16 cellular contexts compared by ENCODE assay signal in the genomic region with DNA sequence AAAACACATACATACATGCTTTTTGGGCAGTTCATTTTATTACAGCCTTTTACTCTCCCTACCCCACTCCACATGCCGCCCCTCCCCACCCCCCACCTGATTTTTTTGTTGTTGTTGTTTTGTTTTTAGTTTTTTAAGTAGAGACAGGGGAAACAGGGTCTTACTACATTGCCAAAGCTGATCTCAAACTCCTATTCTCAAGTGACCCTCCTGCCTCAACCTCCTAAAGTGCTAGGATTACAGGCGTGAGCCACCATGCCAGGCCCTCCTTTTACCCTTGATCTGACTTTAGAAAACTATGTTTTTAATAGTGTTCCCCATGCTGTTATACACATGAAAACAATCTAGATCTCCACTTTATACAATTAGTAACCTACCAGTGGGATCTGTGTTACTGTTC. TPM values are rescaled to one million over a fixed set of nuclear protein-coding genes. Genes with fewer than 3 reads are reported as not detected.
DNase-seq lines count a peak whose midpoint lies in the region; ATAC-seq, FAIRE-seq and TF ChIP-seq lines count a peak whose summit lies in the region.
"Had no signal": no experiment of that assay in that cellular context is flagged by ENCODE, and none has a peak within 500 bp of the region (broad histone marks: within the 10 kb centered on the region; RNA-seq: fewer than 3 reads in every experiment).

No MANE protein-coding gene starts in this region.

- no peaks in the 10 kb centered on the region for H3K4me1 ChIP-seq in HepG2 (ENCODE audit: insufficient read depth, low read length)
- H3K4me1 ChIP-seq in right lobe of liver, result peaks cover 0 to 5% (median 0%) of the 10 kb centered on the region in 4 donors

- peaks cover 48% of the 10 kb centered on the region for H3K36me3 Mint-ChIP-seq in activated CD4-positive, alpha-beta T cell treated with anti-CD3 and anti-CD28 coated beads, Interleukin-2, amount 10 ng/mL, durations not matched to agents 24 days and 14 days (ENCODE audit: low read depth)
- H3K36me3 Mint-ChIP-seq in T-cell, result peaks cover 29% of the 10 kb centered on the region
- H3K36me3 Mint-ChIP-seq in effector memory CD8-positive, alpha-beta T cell (ENCODE audit: insufficient read depth), result peaks cover 87% of the 10 kb centered on the region

- H3K36me3 ChIP-seq in HepG2 (replicated peaks in 1 of 2; ENCODE audit: control insufficient read depth in 1 of 2, insufficient read depth in 2 of 2, low read length in 2 of 2) (peaks cover 6 to 52% of the 10 kb centered on the region in 2 experiments), right lobe of liver (peaks cover 6 to 44% (median 23%) of the 10 kb centered on the region in 4 donors)

- TF ChIP-seq EP300 in HepG2 (IDR thresholded peaks at IDR 0.05; ENCODE audit: low read depth in 2 of 2, low read length in 2 of 2) (no peak), HepG2 (CRISPR knock-in tag; IDR thresholded peaks at IDR 0.05; ENCODE audit: borderline replicate concordance) (no peak)

- H3K9ac ChIP-seq in HepG2 (ENCODE audit: insufficient read depth, low read depth, low read length), result no peak overlapping the region
- H3K9ac ChIP-seq: BLaER1 had no signal

- no peaks in the 10 kb centered on the region for H3K9me3 ChIP-seq in HepG2 (ENCODE audit: low read length)
- no peaks in the 10 kb centered on the region for H3K9me3 ChIP-seq in right lobe of liver
- H3K9me3 ChIP-seq: BLaER1 had no signal

- peak overlapping the region; percentile 29 for H3K27ac Mint-ChIP-seq in activated CD4-positive, alpha-beta T cell treated with anti-CD3 and anti-CD28 coated beads, Interleukin-2, amount 10 ng/mL, durations not matched to agents 24 days and 14 days
- peak overlapping the region; percentile 47 to 50 for H3K27ac Mint-ChIP-seq in T-cell
- peak overlapping the region; percentile 41 to 51 for H3K27ac Mint-ChIP-seq in effector memory CD8-positive, alpha-beta T cell
- H3K27ac Mint-ChIP-seq: GM23338 had no signal

- WGBS in HepG2 (ENCODE audit: low lambda C conversion rate), result 97% methylated on average over 2 of the region's 2 CpGs
- WGBS in right lobe of liver (ENCODE audit: insufficient coverage, low coverage, low lambda C conversion rate, missing lambda C conversion rate), result 90% methylated on average over 2 of the region's 2 CpGs

- H3K79me2 ChIP-seq in HepG2 (ENCODE audit: insufficient read depth, low read length), result peaks cover 5% of the 10 kb centered on the region

- TF ChIP-seq CTCF in HepG2 (CRISPR knock-in tag; IDR thresholded peaks at IDR 0.05) (no peak), right lobe of liver (IDR thresholded peaks at IDR 0.05) (no peak), GM10248 (IDR thresholded peaks at IDR 0.05; ENCODE audit: control extremely low read depth, extremely low read depth, low read depth, missing control alignments) (no peak)

- peaks cover 1% of the 10 kb centered on the region for H3K4me1 Mint-ChIP-seq in activated CD4-positive, alpha-beta T cell treated with anti-CD3 and anti-CD28 coated beads, Interleukin-2, amount 10 ng/mL, durations not matched to agents 24 days and 14 days
- H3K4me1 Mint-ChIP-seq in T-cell, result peaks cover 5 to 12% (median 7%) of the 10 kb centered on the region in 3 donors
- H3K4me1 Mint-ChIP-seq in effector memory CD8-positive, alpha-beta T cell (ENCODE audit: low read depth in 2 of 2), result peaks cover 0 to 12% of the 10 kb centered on the region in 2 donors
- H3K4me1 Mint-ChIP-seq: GM23338 had no signal

- no TSS peak for BruUV-seq in HepG2 (replicated peaks; lab: Mats Ljungman, UMichigan)

- H4K20me1 ChIP-seq in HepG2 (ENCODE audit: insufficient read depth, low read length), result peaks cover 18% of the 10 kb centered on the region; the same call in 1 of the 2 replicates

- H2AFZ ChIP-seq in HepG2 (ENCODE audit: low read length), result no peak overlapping the region
- H2AFZ ChIP-seq: GM23338 had no signal

- in situ Hi-C loops in HepG2 (cut with HindIII; ENCODE audit: extremely low pct_ligation_motif_present, low pct_unique_long_range_greater_than_20kb), result no loop called here

- no peak overlapping the region for H3K27ac ChIP-seq in HepG2 (ENCODE audit: extremely low read length, insufficient read depth, low read length)
- no peak overlapping the region for H3K27ac ChIP-seq in right lobe of liver
- H3K27ac ChIP-seq: BLaER1 had no signal

- TF ChIP-seq POLR2A in HepG2 (IDR thresholded peaks at IDR 0.05; ENCODE audit: insufficient read depth in 1 of 2, low read depth in 2 of 2, low read length in 2 of 2) (no peak), right lobe of liver (IDR thresholded peaks at IDR 0.05) (no peak)

- FAIRE-seq in HepG2 (lab: Jason Lieb, UNC), result no peak
- FAIRE-seq: GM12891 had no signal

- no peak for DNase-seq in activated CD4-positive, alpha-beta T cell treated with anti-CD3 and anti-CD28 coated beads, Interleukin-2, amount 10 ng/mL, durations not matched to agents 24 days and 14 days
- DNase-seq in activated CD4-positive, alpha-beta T cell treated with anti-CD3 and anti-CD28 coated beads, Interleukin-2, amount 50 U/mL, for 4 hours, result no peak
- DNase-seq in HepG2 (ENCODE audit: low spot score), result no peak
- DNase-seq in right lobe of liver, result no peak
- no peak for DNase-seq in T-cell
- no peak for DNase-seq in effector memory CD8-positive, alpha-beta T cell
- DNase-seq in GM10248 (ENCODE audit: extremely low spot score), result no peak
- DNase-seq in Right ventricle myocardium superior, result no peak
- DNase-seq: 8988T, AML-193, DMS79, H7 had no signal

- POLR2A ChIA-PET in HepG2 (lab: Yijun Ruan, JAX), result interaction anchor here (0.7 to 1.1 kb wide), 2 partner anchors 16 to 177 kb away, joined by 3 to 4 read pairs; no protein-coding TSS in a partner anchor
- POLR2A ChIA-PET in T-cell (lab: Charles Lee), result interaction anchor here in 1 of 2 donors (0.6 kb wide), 1 partner anchor 11 kb away, joined by 5 read pairs; no protein-coding TSS in a partner anchor
- POLR2A ChIA-PET in GM10248 (lab: Yijun Ruan, JAX), result no interaction called here

- H3K4me3 Mint-ChIP-seq in activated CD4-positive, alpha-beta T cell treated with anti-CD3 and anti-CD28 coated beads, Interleukin-2, amount 10 ng/mL, durations not matched to agents 24 days and 14 days, result no peak overlapping the region
- H3K4me3 Mint-ChIP-seq in T-cell, result no peak overlapping the region
- H3K4me3 Mint-ChIP-seq in effector memory CD8-positive, alpha-beta T cell, result no peak overlapping the region
- H3K4me3 Mint-ChIP-seq: GM23338 had no signal

- CTCF ChIA-PET in HepG2 (lab: Yijun Ruan, JAX; ENCODE audit: low intra/inter-chr PET ratio, low total read pairs), result no interaction called here
- CTCF ChIA-PET in T-cell (lab: Charles Lee), result interaction anchor here in 1 of 2 donors (1.0 kb wide), 1 partner anchor 174 kb away, joined by 5 read pairs; no protein-coding TSS in a partner anchor
- CTCF ChIA-PET in GM10248 (lab: Yijun Ruan, JAX), result interaction anchor here (0.6 to 1.3 kb wide), 2 partner anchors 22 to 915 kb away, joined by 3 read pairs; no protein-coding TSS in a partner anchor

- H3K4me3 ChIP-seq in HepG2 (replicated peaks in 1 of 3; ENCODE audit: insufficient read depth in 1 of 3, low read depth in 2 of 3, low read length in 3 of 3) (no peak overlapping the region), right lobe of liver (no peak overlapping the region)
- H3K4me3 ChIP-seq: BLaER1, GM23338 had no signal

- no peaks in the 10 kb centered on the region for H3K27me3 Mint-ChIP-seq in activated CD4-positive, alpha-beta T cell treated with anti-CD3 and anti-CD28 coated beads, Interleukin-2, amount 10 ng/mL, durations not matched to agents 24 days and 14 days
- no peaks in the 10 kb centered on the region for H3K27me3 Mint-ChIP-seq in T-cell
- no peaks in the 10 kb centered on the region for H3K27me3 Mint-ChIP-seq in effector memory CD8-positive, alpha-beta T cell

- no peak for ATAC-seq in HepG2
- no peak for ATAC-seq in right lobe of liver
- ATAC-seq in T-cell (replicated peaks in 1 of 4), result no peak
- ATAC-seq in effector memory CD8-positive, alpha-beta T cell (replicated peaks), result no peak
- ATAC-seq in Right ventricle myocardium superior (ENCODE audit: poor library complexity), result no peak
- ATAC-seq: GM23338 had no signal

- H3K9me3 Mint-ChIP-seq in activated CD4-positive, alpha-beta T cell treated with anti-CD3 and anti-CD28 coated beads, Interleukin-2, amount 10 ng/mL, durations not matched to agents 24 days and 14 days, result no peaks in the 10 kb centered on the region
- no peaks in the 10 kb centered on the region for H3K9me3 Mint-ChIP-seq in T-cell
- no peaks in the 10 kb centered on the region for H3K9me3 Mint-ChIP-seq in effector memory CD8-positive, alpha-beta T cell
- H3K9me3 Mint-ChIP-seq: GM23338 had no signal

- TF ChIP-seq RAD21 in HepG2 (CRISPR knock-in tag; IDR thresholded peaks at IDR 0.05), result no peak

- no peaks in the 10 kb centered on the region; a peak in 1 of 5 replicates for H3K27me3 ChIP-seq in HepG2 (ENCODE audit: control insufficient read depth in 1 of 2, insufficient read depth in 2 of 2, low read length in 2 of 2)
- H3K27me3 ChIP-seq in right lobe of liver, result no peaks in the 10 kb centered on the region
- H3K27me3 ChIP-seq: BLaER1 had no signal

- intact Hi-C loops in activated CD4-positive, alpha-beta T cell treated with anti-CD3 and anti-CD28 coated beads, Interleukin-2, amount 10 ng/mL, durations not matched to agents 24 days and 14 days (cut with micrococcal nuclease), result no loop called here
- intact Hi-C loops in HepG2 (cut with micrococcal nuclease; ENCODE audit: unreplicated experiment) (no loop called here), right lobe of liver (cut with DNase I) (no loop called here), Right ventricle myocardium superior (cut with DNase I) (no loop called here)

- H3K4me2 ChIP-seq in HepG2 (ENCODE audit: low read depth, low read length), result no peak overlapping the region
- H3K4me2 ChIP-seq: BLaER1, GM23338 had no signal

RNA-seq across cellular contexts. Expression of gene PDE12, which starts 14.8 kb away (rescaled TPM):
- total RNA-seq in activated CD4-positive, alpha-beta T cell treated with anti-CD3 and anti-CD28 coated beads, Interleukin-2, amount 10 ng/mL, durations not matched to agents 24 days and 14 days, result 34.4 TPM in 2 replicates
- total RNA-seq in HepG2 (2016; rRNA removed; fragmentation: Illumina TruSeq; extraction: Trizol) (17.8 and 20.6 TPM in 2 replicates), right lobe of liver (10 to 100 TPM; 12.1 to 20.7 (median 14.9) TPM), T-cell (10 to 100 TPM; 23.0 to 32.5 (median 26.7) TPM), Right ventricle myocardium superior (9.0 TPM)
- total RNA-seq in HepG2 (2016; cell fraction: cytosol; rRNA removed; fragmentation: Illumina TruSeq; extraction: Trizol; ENCODE audit: low read depth), result 0.91 and 0.97 TPM in 2 replicates
- 17.9 and 18.3 TPM in 2 replicates for total RNA-seq in HepG2 (2016; cell fraction: insoluble cytoplasmic fraction; rRNA removed; fragmentation: Illumina TruSeq; extraction: Trizol)
- 4.3 and 5.0 TPM in 2 replicates for total RNA-seq in HepG2 (2016; cell fraction: membrane; rRNA removed; fragmentation: Illumina TruSeq; extraction: Trizol)
- 11.8 and 13.0 TPM in 2 replicates for total RNA-seq in HepG2 (2016; cell fraction: nucleus; rRNA removed; fragmentation: Illumina TruSeq; extraction: Trizol)
- polyA plus RNA-seq in HepG2 (2011; rRNA removed), result 8.8 and 9.0 TPM in 2 replicates
- polyA plus RNA-seq in HepG2 (2011; cell fraction: cytosol; rRNA removed), result 7.3 and 8.3 TPM in 2 replicates
- polyA plus RNA-seq in HepG2 (2011; cell fraction: nucleus; rRNA removed), result 6.4 and 6.7 TPM in 2 replicates
- polyA plus RNA-seq in HepG2 (2012), result 5.6 and 6.2 TPM in 2 replicates
- 0.32 and 0.44 TPM in 2 replicates for polyA plus RNA-seq in HepG2 (2016; cell fraction: cytosol; fragmentation: Illumina TruSeq; extraction: Trizol; ENCODE audit: low read depth)
- 18.3 and 18.8 TPM in 2 replicates for polyA plus RNA-seq in HepG2 (2016; cell fraction: insoluble cytoplasmic fraction; fragmentation: Illumina TruSeq; extraction: Trizol; ENCODE audit: low read depth)
- polyA plus RNA-seq in HepG2 (2016; cell fraction: membrane; fragmentation: Illumina TruSeq; extraction: Trizol; ENCODE audit: low read depth), result 1.3 and 1.7 TPM in 2 replicates
- 11.3 and 12.4 TPM in 2 replicates for polyA plus RNA-seq in HepG2 (2016; cell fraction: nucleus; fragmentation: Illumina TruSeq; extraction: Trizol; ENCODE audit: insufficient read depth, low read depth)
- polyA minus RNA-seq in HepG2 (2011; rRNA and poly(A)+ RNA removed; ENCODE audit: low replicate concordance), result 45.3 and 71.3 TPM in 2 replicates
- polyA minus RNA-seq in HepG2 (2011; cell fraction: cytosol; rRNA and poly(A)+ RNA removed), result 16.4 and 19.3 TPM in 2 replicates
- 17.0 and 17.3 TPM in 2 replicates for polyA minus RNA-seq in HepG2 (2011; cell fraction: nucleus; rRNA and poly(A)+ RNA removed)

RNA-seq across cellular contexts. Expression of gene ARF4, which starts 26.3 kb away (rescaled TPM):
- 84.4 and 91.4 TPM in 2 replicates for total RNA-seq in activated CD4-positive, alpha-beta T cell treated with anti-CD3 and anti-CD28 coated beads, Interleukin-2, amount 10 ng/mL, durations not matched to agents 24 days and 14 days
- 184 and 247 TPM in 2 replicates for total RNA-seq in HepG2 (2016; rRNA removed; fragmentation: Illumina TruSeq; extraction: Trizol)
- total RNA-seq in HepG2 (2016; cell fraction: cytosol; rRNA removed; fragmentation: Illumina TruSeq; extraction: Trizol; ENCODE audit: low read depth), result 21.0 and 22.5 TPM in 2 replicates
- total RNA-seq in HepG2 (2016; cell fraction: insoluble cytoplasmic fraction; rRNA removed; fragmentation: Illumina TruSeq; extraction: Trizol), result 181 and 262 TPM in 2 replicates
- total RNA-seq in HepG2 (2016; cell fraction: membrane; rRNA removed; fragmentation: Illumina TruSeq; extraction: Trizol), result 59.6 and 61.1 TPM in 2 replicates
- 130 and 149 TPM in 2 replicates for total RNA-seq in HepG2 (2016; cell fraction: nucleus; rRNA removed; fragmentation: Illumina TruSeq; extraction: Trizol)
- 195 and 250 TPM in 2 replicates for polyA plus RNA-seq in HepG2 (2011; rRNA removed)
- 148 and 191 TPM in 2 replicates for polyA plus RNA-seq in HepG2 (2011; cell fraction: cytosol; rRNA removed)
- 76.8 and 76.9 TPM in 2 replicates for polyA plus RNA-seq in HepG2 (2011; cell fraction: nucleus; rRNA removed)
- polyA plus RNA-seq in HepG2 (2012), result 183 and 200 TPM in 2 replicates
- polyA plus RNA-seq in HepG2 (2016; cell fraction: cytosol; fragmentation: Illumina TruSeq; extraction: Trizol; ENCODE audit: low read depth), result 26.5 and 28.6 TPM in 2 replicates
- polyA plus RNA-seq in HepG2 (2016; cell fraction: insoluble cytoplasmic fraction; fragmentation: Illumina TruSeq; extraction: Trizol; ENCODE audit: low read depth), result 437 and 475 TPM in 2 replicates
- 70.5 and 72.4 TPM in 2 replicates for polyA plus RNA-seq in HepG2 (2016; cell fraction: membrane; fragmentation: Illumina TruSeq; extraction: Trizol; ENCODE audit: low read depth)
- 252 and 254 TPM in 2 replicates for polyA plus RNA-seq in HepG2 (2016; cell fraction: nucleus; fragmentation: Illumina TruSeq; extraction: Trizol; ENCODE audit: insufficient read depth, low read depth)
- 505 and 607 TPM in 2 replicates for polyA minus RNA-seq in HepG2 (2011; rRNA and poly(A)+ RNA removed; ENCODE audit: low replicate concordance)
- polyA minus RNA-seq in HepG2 (2011; cell fraction: cytosol; rRNA and poly(A)+ RNA removed), result 104 and 128 TPM in 2 replicates
- polyA minus RNA-seq in HepG2 (2011; cell fraction: nucleus; rRNA and poly(A)+ RNA removed), result 192 and 250 TPM in 2 replicates
- total RNA-seq in right lobe of liver, result 100 to 1,000 TPM in 2 of 6 experiments, 10 to 100 TPM in 4; 63.0 to 125 (median 92.7) TPM
- total RNA-seq in T-cell, result 10 to 100 TPM; 44.7 to 71.5 (median 47.3) TPM
- 59.0 TPM for total RNA-seq in Right ventricle myocardium superior

RNA-seq across cellular contexts. Expression of gene DNAH12, which starts 26.7 kb away (rescaled TPM):
- not detected in 2 replicates for total RNA-seq in activated CD4-positive, alpha-beta T cell treated with anti-CD3 and anti-CD28 coated beads, Interleukin-2, amount 10 ng/mL, durations not matched to agents 24 days and 14 days
- total RNA-seq in HepG2 (2016; rRNA removed; fragmentation: Illumina TruSeq; extraction: Trizol), result 0.04 and 0.11 TPM in 2 replicates
- total RNA-seq in HepG2 (2016; cell fraction: cytosol; rRNA removed; fragmentation: Illumina TruSeq; extraction: Trizol; ENCODE audit: low read depth), result under 0.01 and 0.10 TPM in 2 replicates
- 0.03 and 0.11 TPM in 2 replicates for total RNA-seq in HepG2 (2016; cell fraction: insoluble cytoplasmic fraction; rRNA removed; fragmentation: Illumina TruSeq; extraction: Trizol)
- total RNA-seq in HepG2 (2016; cell fraction: membrane; rRNA removed; fragmentation: Illumina TruSeq; extraction: Trizol), result 0.03 and 0.12 TPM in 2 replicates
- total RNA-seq in HepG2 (2016; cell fraction: nucleus; rRNA removed; fragmentation: Illumina TruSeq; extraction: Trizol), result 0.09 and 0.37 TPM in 2 replicates
- polyA plus RNA-seq in HepG2 (2011; rRNA removed), result 0.08 and 0.11 TPM in 2 replicates
- under 0.01 and 0.01 TPM in 2 replicates for polyA plus RNA-seq in HepG2 (2011; cell fraction: cytosol; rRNA removed)
- polyA plus RNA-seq in HepG2 (2011; cell fraction: nucleus; rRNA removed), result 0.18 and 0.21 TPM in 2 replicates
- polyA plus RNA-seq in HepG2 (2012), result 0.03 TPM in 1 of 2 replicates, not detected in the other
- polyA plus RNA-seq in HepG2 (2016; cell fraction: cytosol; fragmentation: Illumina TruSeq; extraction: Trizol; ENCODE audit: low read depth), result not detected in 2 replicates
- 0.05 and 0.10 TPM in 2 replicates for polyA plus RNA-seq in HepG2 (2016; cell fraction: insoluble cytoplasmic fraction; fragmentation: Illumina TruSeq; extraction: Trizol; ENCODE audit: low read depth)
- not detected in 2 replicates for polyA plus RNA-seq in HepG2 (2016; cell fraction: membrane; fragmentation: Illumina TruSeq; extraction: Trizol; ENCODE audit: low read depth)
- polyA plus RNA-seq in HepG2 (2016; cell fraction: nucleus; fragmentation: Illumina TruSeq; extraction: Trizol; ENCODE audit: insufficient read depth, low read depth), result 0.11 and 0.24 TPM in 2 replicates
- 0.02 TPM in 1 of 2 replicates, not detected in the other for polyA minus RNA-seq in HepG2 (2011; rRNA and poly(A)+ RNA removed; ENCODE audit: low replicate concordance)
- polyA minus RNA-seq in HepG2 (2011; cell fraction: cytosol; rRNA and poly(A)+ RNA removed), result under 0.01 TPM in 1 of 2 replicates, not detected in the other
- polyA minus RNA-seq in HepG2 (2011; cell fraction: nucleus; rRNA and poly(A)+ RNA removed), result 0.25 and 0.39 TPM in 2 replicates
- under 1 TPM in 5 of 6 experiments, not detected in 1; under 0.01 to 0.29 (median 0.18) TPM for total RNA-seq in right lobe of liver
- under 1 TPM; 0.12 to 0.39 (median 0.25) TPM for total RNA-seq in T-cell
- 0.08 TPM for total RNA-seq in Right ventricle myocardium superior
- total RNA-seq: G401, GM23338, H7 had no signal
- polyA plus RNA-seq: GM23338 had no signal
